Comparison of ENCODE assay signal across 1 cellular context in genomic region chr11:130217632-130218031, GRCh38.
TF ChIP-seq lines count a peak whose summit lies in the region.

No MANE protein-coding gene starts in this region.

TF ChIP-seq in H1, 55 proteins besides CTCF, POLR2A, EP300 and RAD21:
- TF ChIP-seq HDAC6 (IDR thresholded peaks at IDR 0.05; ENCODE audit: low read depth, low read length) (no peak), CEBPB (IDR thresholded peaks at IDR 0.05; ENCODE audit: low read depth, low read length) (no peak), JUN (IDR thresholded peaks at IDR 0.05; ENCODE audit: low read depth, low read length) (no peak)
TF ChIP-seq in H1: peak in this region for 0.
